ENCODE assay signal across 10 cellular contexts in genomic region chr6:153167026-153167891, GRCh38. TPM values are rescaled to one million over a fixed set of nuclear protein-coding genes. Genes with fewer than 3 reads are reported as not detected.
DNase-seq lines count a peak whose midpoint lies in the region; ATAC-seq lines count a peak whose summit lies in the region.
"Had no signal": no experiment of that assay in that cellular context is flagged by ENCODE, and none has a peak within 500 bp of the region (broad histone marks: within the 10 kb centered on the region; RNA-seq: fewer than 3 reads in every experiment).

No MANE protein-coding gene starts in this region.

- in situ Hi-C loops in G401 (cut with HindIII; ENCODE audit: low sequenced_read_pairs), result no loop called here

- DNase-seq in DMS53 treated with DMSO at 0.1 percent for 48 hours (lab: John Stamatoyannopoulos, UW; ENCODE audit: unreplicated experiment) (peak; percentile 46), NCI-H226 (peak; percentile 58), dermis microvascular lymphatic vessel endothelial cell (ENCODE audit: low read depth in 2 of 2) (peak; percentile 36 to 86), myocyte (ENCODE audit: low read depth) (peak; percentile 49), G401 (ENCODE audit: low spot score) (no peak)
- DNase-seq in stimulated activated CD4-positive, alpha-beta T cell treated with anti-CD3 and anti-CD28 coated beads, Interleukin-4, amount 100 ng/mL, for 24 hours, result no peak
- DNase-seq: activated CD8-positive, alpha-beta T cell treated with anti-CD3 and anti-CD28 coated beads for 36 hours; posterior cingulate gyrus had no signal

- no peak for ATAC-seq in GM18502 (IDR thresholded peaks at IDR 0.05; ENCODE audit: poor library complexity, unreplicated experiment)
- ATAC-seq in HG02870 (IDR thresholded peaks at IDR 0.05; ENCODE audit: unreplicated experiment), result no peak
- ATAC-seq: activated CD8-positive, alpha-beta T cell treated with anti-CD3 and anti-CD28 coated beads for 36 hours had no signal

RNA-seq across cellular contexts. Expression of gene RGS17, which starts 36.2 kb away (rescaled TPM):
- total RNA-seq in dermis microvascular lymphatic vessel endothelial cell (3.3 and 4.1 TPM in 2 replicates), myocyte (4.7 and 6.7 TPM in 2 replicates)
- 0.43 TPM for polyA plus RNA-seq in myocyte (2012)
- total RNA-seq in G401 (2014; rRNA removed; shearing (Covaris generic)), result 0.58 TPM in 1 of 2 replicates, not detected in the other
- total RNA-seq: activated CD8-positive, alpha-beta T cell treated with anti-CD3 and anti-CD28 coated beads for 36 hours had no signal

Comparison
In these comparisons a context has a peak if more than half of its experiments do, and no peak if none do; other contexts are left out.
1. DNase-seq: peak in DMS53 treated with DMSO at 0.1 percent for 48 hours (single experiment), NCI-H226 (single experiment), dermis microvascular lymphatic vessel endothelial cell (2 of 2) and myocyte (single experiment); none in G401 (single experiment) and stimulated activated CD4-positive, alpha-beta T cell treated with anti-CD3 and anti-CD28 coated beads, Interleukin-4, amount 100 ng/mL, for 24 hours (single experiment).